In the genomic region with DNA sequence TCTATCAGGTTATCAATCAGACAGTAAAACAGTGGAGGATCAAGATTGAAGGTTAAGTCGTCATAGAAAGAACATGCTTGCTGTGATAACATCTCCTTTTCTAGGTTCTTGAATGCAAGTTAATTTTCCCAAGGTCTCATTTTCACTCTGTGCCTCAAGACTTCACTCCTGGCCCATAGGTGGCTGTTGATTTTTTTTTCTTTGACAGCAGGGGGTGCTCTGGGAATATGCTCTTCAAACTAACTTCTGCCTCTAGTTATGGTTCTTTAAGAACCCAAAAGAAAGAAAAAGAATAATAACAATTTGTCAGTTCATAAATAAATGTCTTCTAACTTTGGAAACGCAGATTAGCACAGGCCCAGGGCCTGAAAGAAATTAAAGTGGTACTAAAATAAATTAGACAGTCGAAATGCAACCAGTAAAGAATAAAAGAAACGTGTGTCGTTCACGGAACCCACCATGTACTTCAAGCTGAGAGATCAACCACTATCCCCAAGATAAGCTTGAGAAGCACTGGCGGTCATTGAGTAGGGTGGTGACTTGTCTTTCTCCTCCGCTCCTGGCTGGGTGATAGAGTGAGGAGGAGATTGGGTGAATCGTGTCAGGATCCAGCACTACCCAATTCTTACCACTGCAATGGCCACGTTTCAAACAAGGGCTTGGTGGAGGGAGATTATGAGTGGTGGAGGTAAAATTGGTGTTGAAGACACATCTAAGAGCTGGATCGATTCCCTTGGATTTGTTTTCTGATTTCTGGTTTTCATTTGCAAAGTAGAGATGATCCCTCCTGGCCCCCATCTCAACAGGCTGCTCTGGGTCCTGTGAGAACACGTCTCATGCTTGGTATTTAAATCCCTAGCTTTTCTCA, we compare ENCODE assay signal across 17 cellular contexts.
A peak's percentile ranks its signal among the peaks of the same experiment; 100 is the strongest.
DNase-seq lines count a peak whose midpoint lies in the region; ATAC-seq and TF ChIP-seq lines count a peak whose summit lies in the region.
"Had no signal": no experiment of that assay in that cellular context is flagged by ENCODE, and none has a peak within 500 bp of the region (broad histone marks: within the 10 kb centered on the region; RNA-seq: fewer than 3 reads in every experiment).

No MANE protein-coding gene starts in this region.

- TF ChIP-seq CTCF in A673 (conservative IDR thresholded peaks at IDR 0.05; ENCODE audit: low read depth, low read length): peak; percentile 24; the same call in 1 of the 2 replicates
- no peak for TF ChIP-seq CTCF in GM12865 (IDR thresholded peaks at IDR 0.05; ENCODE audit: insufficient read depth, low read depth, low read length, missing control alignments)
- no peak for TF ChIP-seq CTCF in fibroblast of villous mesenchyme (IDR thresholded peaks at IDR 0.05; ENCODE audit: insufficient read depth, low read depth, low read length)

- CTCF ChIA-PET in A673 (lab: Charles Lee): no interaction called here

- POLR2A ChIA-PET in A673 (lab: Charles Lee; ENCODE audit: low non-redundant PET): no interaction called here

- H3K4me1 ChIP-seq in A673 (ENCODE audit: insufficient read depth, low read length, poor library complexity, severe bottlenecking): no peaks in the 10 kb centered on the region

- ATAC-seq in HG03439 (IDR thresholded peaks at IDR 0.05; ENCODE audit: unreplicated experiment) (no peak), HG03354 (IDR thresholded peaks at IDR 0.05; ENCODE audit: poor library complexity, severe bottlenecking, unreplicated experiment) (no peak), GM18511 (IDR thresholded peaks at IDR 0.05; ENCODE audit: unreplicated experiment) (no peak)
- ATAC-seq: activated CD8-positive, alpha-beta T cell treated with anti-CD3 and anti-CD28 coated beads for 36 hours; naive thymus-derived CD8-positive, alpha-beta T cell had no signal

- no peaks in the 10 kb centered on the region for H3K9me3 ChIP-seq in A673 (ENCODE audit: low read depth, low read length, poor library complexity, severe bottlenecking)

- H3K4me3 ChIP-seq in A673 (ENCODE audit: low read depth, low read length, poor library complexity, severe bottlenecking) (no peak overlapping the region), GM12865 (ENCODE audit: low read depth, low read length) (no peak overlapping the region), fibroblast of villous mesenchyme (ENCODE audit: low read depth, low read length) (no peak overlapping the region)
- H3K4me3 ChIP-seq: BLaER1 treated with 17β-estradiol and CSF1 and Interleukin-3, amounts not matched to agents 10 nM and 100 nM had no signal

- no peak overlapping the region for H3K27ac ChIP-seq in A673 (ENCODE audit: low read depth, low read length, poor library complexity, severe bottlenecking)
- H3K27ac ChIP-seq: BLaER1 treated with 17β-estradiol and CSF1 and Interleukin-3, amounts not matched to agents 10 nM and 100 nM had no signal

- peaks cover 32% of the 10 kb centered on the region for H3K27me3 ChIP-seq in A673 (replicated peaks; ENCODE audit: insufficient read depth, low read depth, low read length, poor library complexity)
- H3K27me3 ChIP-seq: BLaER1 treated with 17β-estradiol and CSF1 and Interleukin-3, amounts not matched to agents 10 nM and 100 nM had no signal

- H3K36me3 ChIP-seq in A673 (ENCODE audit: insufficient read depth, low read length, poor library complexity, severe bottlenecking): no peaks in the 10 kb centered on the region
- H3K36me3 ChIP-seq: BLaER1 treated with 17β-estradiol and CSF1 and Interleukin-3, amounts not matched to agents 10 nM and 100 nM had no signal

- BruUV-seq in A673 (replicated peaks; lab: Mats Ljungman, UMichigan): no TSS peak

- DNase-seq in A673 (ENCODE audit: low spot score) (peak; percentile 6), GM12865 (ENCODE audit: low read depth) (peak; percentile 3), OCI-M1 (lab: John Stamatoyannopoulos, UW) (peak; percentile 16), fibroblast of villous mesenchyme (ENCODE audit: low read depth) (peak; percentile 10), activated gamma-delta T cell treated with Interleukin-2 at 50 U/mL for 16 hours (no peak)
- DNase-seq: activated CD8-positive, alpha-beta T cell treated with anti-CD3 and anti-CD28 coated beads for 36 hours; activated gamma-delta T cell; effector CD8-positive, alpha-beta T cell; kidney glomerular epithelial cell; naive thymus-derived CD8-positive, alpha-beta T cell; NCI-H446; retina; trophoblast cell had no signal

- intact Hi-C loops in A673 (cut with micrococcal nuclease; ENCODE audit: unreplicated experiment): no loop called here
